ENCODE assay signal across 25 cellular contexts in genomic region chr1:236103059-236103458, GRCh38. TPM values are rescaled to one million over a fixed set of nuclear protein-coding genes. Genes with fewer than 3 reads are reported as not detected.
DNase-seq lines count a peak whose midpoint lies in the region; ATAC-seq, FAIRE-seq and TF ChIP-seq lines count a peak whose summit lies in the region.
"Had no signal": no experiment of that assay in that cellular context is flagged by ENCODE, and none has a peak within 500 bp of the region (broad histone marks: within the 10 kb centered on the region; RNA-seq: fewer than 3 reads in every experiment).

No MANE protein-coding gene starts in this region.

- H4K20me1 ChIP-seq in astrocyte (ENCODE audit: insufficient read depth, low read length), result no peaks in the 10 kb centered on the region

- ATAC-seq in HG02678 (IDR thresholded peaks at IDR 0.05; ENCODE audit: unreplicated experiment) (no peak), GM21381 (IDR thresholded peaks at IDR 0.05; ENCODE audit: unreplicated experiment) (no peak)

- FAIRE-seq in astrocyte (lab: Jason Lieb, UNC), result no peak
- FAIRE-seq: colon had no signal

- H3K4me1 ChIP-seq in HUES6 (ENCODE audit: control insufficient read depth, insufficient read depth, low read length), result peaks cover 12% of the 10 kb centered on the region
- no peaks in the 10 kb centered on the region for H3K4me1 ChIP-seq in astrocyte (ENCODE audit: insufficient read depth, low read length)
- H3K4me1 ChIP-seq in neuronal stem cell (ENCODE audit: control insufficient read depth in 2 of 2, insufficient read depth in 1 of 2, low read depth in 1 of 2, low read length in 2 of 2), result peaks cover 2 to 8% of the 10 kb centered on the region in 2 donors
- no peaks in the 10 kb centered on the region for H3K4me1 ChIP-seq in A673 (ENCODE audit: insufficient read depth, low read length, poor library complexity, severe bottlenecking)
- H3K4me1 ChIP-seq: ascending aorta, left lung, parathyroid adenoma had no signal

- H3K27me3 Mint-ChIP-seq in astrocyte (ENCODE audit: low read depth, unreplicated experiment), result peaks cover 6% of the 10 kb centered on the region
- H3K27me3 Mint-ChIP-seq: stimulated activated naive B cell treated with anti-CD40 and anti-IgM and Interleukin-4, amounts not matched to agents 10 μg/mL and 1 μg/mL and 100 μg/mL, for 72 hours; type B pancreatic cell had no signal

- TF ChIP-seq CTCF in astrocyte (IDR thresholded peaks at IDR 0.05; ENCODE audit: insufficient read depth, low read depth, low read length), result no peak
- TF ChIP-seq CTCF in A673 (conservative IDR thresholded peaks at IDR 0.05; ENCODE audit: low read depth, low read length), result no peak

- BruUV-seq in A673 (replicated peaks; lab: Mats Ljungman, UMichigan), result no TSS peak

- no peak overlapping the region for H2BK15ac ChIP-seq in neuronal stem cell (ENCODE audit: low read length)

- H3K4me2 ChIP-seq in astrocyte (ENCODE audit: low read length) (no peak overlapping the region), neuronal stem cell (ENCODE audit: insufficient read depth, low read length, poor library complexity, severe bottlenecking) (no peak overlapping the region)
- H3K4me2 ChIP-seq: hepatocyte, SK-N-SH had no signal

- intact Hi-C loops in A673 (cut with micrococcal nuclease; ENCODE audit: unreplicated experiment), result loop anchor here (2.0 to 10.0 kb wide), 2 partner anchors 428 to 1282 kb away; no protein-coding TSS in a partner anchor

- peaks cover 3% of the 10 kb centered on the region for H3K9me3 Mint-ChIP-seq in astrocyte (ENCODE audit: unreplicated experiment)
- H3K9me3 Mint-ChIP-seq: activated naive CD8-positive, alpha-beta T cell treated with anti-CD3 and anti-CD28 coated beads, Interleukin-2, amount 10 ng/mL, durations not matched to agents 7 days and 5 days; activated T-cell treated with anti-CD3 and anti-CD28 coated beads, Interleukin-2, amount 50 U/mL, for 4 hours; CD4-positive, CD25-positive, alpha-beta regulatory T cell; stimulated activated naive B cell treated with anti-CD40 and anti-IgM and Interleukin-4, amounts not matched to agents 10 μg/mL and 1 μg/mL and 100 μg/mL, for 72 hours; T-helper 1 cell treated with Interleukin-12 subunit alpha and Interleukin-12 subunit beta and Interleukin-4 antibody, amounts not matched to agents 30 μg/mL and 1 μg/mL, for 36 hours; type B pancreatic cell had no signal

- H2AK5ac ChIP-seq in neuronal stem cell (ENCODE audit: low read depth, low read length), result no peak overlapping the region

- no peak overlapping the region for H2BK12ac ChIP-seq in neuronal stem cell (ENCODE audit: low read length)

- no peak overlapping the region for H3K4ac ChIP-seq in neuronal stem cell (ENCODE audit: low read length)

- no peaks in the 10 kb centered on the region for H3K79me2 ChIP-seq in astrocyte (ENCODE audit: insufficient read depth, low read length)
- H3K79me2 ChIP-seq: hepatocyte, parathyroid adenoma had no signal

- no peak overlapping the region for H3K23ac ChIP-seq in neuronal stem cell (ENCODE audit: low read depth, low read length, poor library complexity)

- no peak overlapping the region for H3K14ac ChIP-seq in neuronal stem cell (ENCODE audit: low read length)

- H3K4me1 Mint-ChIP-seq in astrocyte (ENCODE audit: low read depth, unreplicated experiment), result no peaks in the 10 kb centered on the region

- no CpG with 5 or more reads among the region's 7 CpGs for WGBS in neuronal stem cell (ENCODE audit: extremely low coverage in 2 of 2, insufficient read length in 2 of 2, insufficient replicate concordance in 1 of 2), 2 donors

- H3K4me3 Mint-ChIP-seq in astrocyte (ENCODE audit: unreplicated experiment), result no peak overlapping the region
- H3K4me3 Mint-ChIP-seq: activated CD8-positive, alpha-beta memory T cell treated with anti-CD3 and anti-CD28 coated beads, Interleukin-2, amount 10 ng/mL, durations not matched to agents 7 days and 5 days; activated naive CD8-positive, alpha-beta T cell treated with anti-CD3 and anti-CD28 coated beads, Interleukin-2, amount 10 ng/mL, durations not matched to agents 7 days and 5 days; activated T-cell treated with anti-CD3 and anti-CD28 coated beads, Interleukin-2, amount 50 U/mL, for 4 hours; CD4-positive, CD25-positive, alpha-beta regulatory T cell; stimulated activated naive B cell treated with anti-CD40 and anti-IgM and Interleukin-4, amounts not matched to agents 10 μg/mL and 1 μg/mL and 100 μg/mL, for 72 hours; T-helper 1 cell treated with Interleukin-12 subunit alpha and Interleukin-12 subunit beta and Interleukin-4 antibody, amounts not matched to agents 30 μg/mL and 1 μg/mL, for 36 hours had no signal

- CTCF ChIA-PET in A673 (lab: Charles Lee), result no interaction called here

- H4K91ac ChIP-seq in neuronal stem cell (ENCODE audit: low read depth, low read length, poor library complexity), result no peak overlapping the region

- H3K36me3 ChIP-seq in HUES6 (ENCODE audit: control insufficient read depth, insufficient read depth, low read length), result no peaks in the 10 kb centered on the region
- no peaks in the 10 kb centered on the region for H3K36me3 ChIP-seq in astrocyte (ENCODE audit: insufficient read depth, low read length)
- no peaks in the 10 kb centered on the region for H3K36me3 ChIP-seq in neuronal stem cell (replicated peaks in 1 of 2; ENCODE audit: control insufficient read depth in 2 of 2, insufficient read depth in 2 of 2, low read length in 2 of 2)
- no peaks in the 10 kb centered on the region for H3K36me3 ChIP-seq in A673 (ENCODE audit: insufficient read depth, low read length, poor library complexity, severe bottlenecking)
- H3K36me3 ChIP-seq: ascending aorta, cardiac muscle cell, left lung had no signal

- no peak overlapping the region for H2BK120ac ChIP-seq in neuronal stem cell (ENCODE audit: low read depth, low read length)

- DNase-seq in DMS79 treated with DMSO at 0.1 percent for 48 hours (lab: John Stamatoyannopoulos, UW) (peak; percentile 37), DMS79 (lab: John Stamatoyannopoulos, UW) (no peak), astrocyte (ENCODE audit: low read depth) (no peak), neuronal stem cell (ENCODE audit: low spot score) (no peak), A673 (ENCODE audit: low spot score) (no peak)
- DNase-seq: activated gamma-delta T cell, left lung, NCI-H226 had no signal

- H3K27ac Mint-ChIP-seq in astrocyte (ENCODE audit: unreplicated experiment), result no peak overlapping the region
- H3K27ac Mint-ChIP-seq: activated CD8-positive, alpha-beta memory T cell treated with anti-CD3 and anti-CD28 coated beads, Interleukin-2, amount 10 ng/mL, durations not matched to agents 7 days and 5 days; stimulated activated naive B cell treated with anti-CD40 and anti-IgM and Interleukin-4, amounts not matched to agents 10 μg/mL and 1 μg/mL and 100 μg/mL, for 72 hours had no signal

- no peaks in the 10 kb centered on the region for H3K36me3 Mint-ChIP-seq in astrocyte (ENCODE audit: low read depth, unreplicated experiment)
- H3K36me3 Mint-ChIP-seq: activated CD8-positive, alpha-beta memory T cell treated with anti-CD3 and anti-CD28 coated beads, Interleukin-2, amount 10 ng/mL, durations not matched to agents 7 days and 5 days; activated naive CD8-positive, alpha-beta T cell treated with anti-CD3 and anti-CD28 coated beads, Interleukin-2, amount 10 ng/mL, durations not matched to agents 7 days and 5 days; CD4-positive, CD25-positive, alpha-beta regulatory T cell; stimulated activated naive B cell treated with anti-CD40 and anti-IgM and Interleukin-4, amounts not matched to agents 10 μg/mL and 1 μg/mL and 100 μg/mL, for 72 hours; type B pancreatic cell had no signal

- H3K79me1 ChIP-seq in neuronal stem cell (ENCODE audit: low read depth, low read length), result no peaks in the 10 kb centered on the region

- H3K27me3 ChIP-seq in HUES6 (ENCODE audit: control insufficient read depth, insufficient read depth, low read length) (no peaks in the 10 kb centered on the region), astrocyte (ENCODE audit: insufficient read depth, low read length) (no peaks in the 10 kb centered on the region), neuronal stem cell (ENCODE audit: control insufficient read depth in 3 of 3, insufficient read depth in 3 of 3, low read depth in 1 of 3, low read length in 3 of 3) (peaks cover 0 to 2% (median 0%) of the 10 kb centered on the region in 3 experiments), A673 (replicated peaks; ENCODE audit: insufficient read depth, low read depth, low read length, poor library complexity) (no peaks in the 10 kb centered on the region)
- H3K27me3 ChIP-seq: ascending aorta, cardiac muscle cell, hepatocyte had no signal

- H3K9me3 ChIP-seq in HUES6 (ENCODE audit: control insufficient read depth, insufficient read depth, low read depth, low read length) (no peaks in the 10 kb centered on the region), astrocyte (ENCODE audit: insufficient read depth, low read depth, low read length) (peaks cover 3% of the 10 kb centered on the region), neuronal stem cell (replicated peaks in 1 of 2; ENCODE audit: control insufficient read depth in 2 of 2, insufficient read depth in 1 of 2, low read depth in 1 of 2, low read length in 2 of 2) (no peaks in the 10 kb centered on the region), A673 (ENCODE audit: low read depth, low read length, poor library complexity, severe bottlenecking) (no peaks in the 10 kb centered on the region)
- H3K9me3 ChIP-seq: ascending aorta, left lung, SK-N-SH had no signal

- H4K8ac ChIP-seq in neuronal stem cell (ENCODE audit: low read depth, low read length), result no peak overlapping the region

- H3K4me3 ChIP-seq in HUES6 (ENCODE audit: low read depth, low read length) (peak overlapping the region; percentile 15; the same call in 1 of the 2 replicates), astrocyte (ENCODE audit: insufficient read depth, low read depth, low read length) (no peak overlapping the region), neuronal stem cell (ENCODE audit: low read length in 2 of 2) (no peak overlapping the region), A673 (ENCODE audit: low read depth, low read length, poor library complexity, severe bottlenecking) (no peak overlapping the region)
- H3K4me3 ChIP-seq: ascending aorta, cardiac muscle cell, hepatocyte, left lung, skin epidermis had no signal

- H3K9ac ChIP-seq in HUES6 (ENCODE audit: low read length) (no peak overlapping the region), astrocyte (ENCODE audit: low read length) (no peak overlapping the region), neuronal stem cell (ENCODE audit: low read depth, low read length, poor library complexity) (no peak overlapping the region)
- H3K9ac ChIP-seq: parathyroid adenoma, SK-N-SH had no signal

- H3K27ac ChIP-seq in HUES6 (ENCODE audit: low read depth, low read length) (no peak overlapping the region), astrocyte (ENCODE audit: low read depth, low read length) (no peak overlapping the region), neuronal stem cell (replicated peaks; ENCODE audit: low read length) (no peak overlapping the region), A673 (ENCODE audit: low read depth, low read length, poor library complexity, severe bottlenecking) (no peak overlapping the region)
- H3K27ac ChIP-seq: ascending aorta, cardiac muscle cell, hepatocyte, left lung, parathyroid adenoma, skin epidermis had no signal

- H3K18ac ChIP-seq in neuronal stem cell (ENCODE audit: low read length), result no peak overlapping the region

- H2AFZ ChIP-seq in astrocyte (ENCODE audit: low read depth, low read length) (peak overlapping the region; percentile 35), neuronal stem cell (ENCODE audit: low read length) (peak overlapping the region; percentile 59)
- H2AFZ ChIP-seq: hepatocyte, parathyroid adenoma had no signal

- no peak overlapping the region for H2BK5ac ChIP-seq in neuronal stem cell (ENCODE audit: low read length)

- POLR2A ChIA-PET in A673 (lab: Charles Lee; ENCODE audit: low non-redundant PET), result no interaction called here

RNA-seq across cellular contexts. Expression of gene NID1, which starts 38.2 kb away (rescaled TPM):
- total RNA-seq in astrocyte, result 73.0 and 76.8 TPM in 2 replicates
- polyA plus RNA-seq in neuronal stem cell (2013, experiment 1 of 2), result 68.7 TPM
- polyA plus RNA-seq in neuronal stem cell (2013, experiment 2 of 2), result 68.7 TPM
- total RNA-seq in A673 (2021), result 0.64 and 0.66 TPM in 2 replicates
- polyA plus RNA-seq: CD4-positive, CD25-positive, alpha-beta regulatory T cell had no signal

RNA-seq across cellular contexts. Expression of gene GPR137B, which starts 39.3 kb away (rescaled TPM):
- total RNA-seq in astrocyte, result 12.9 and 13.1 TPM in 2 replicates
- polyA plus RNA-seq in neuronal stem cell (2013, experiment 1 of 2), result 7.5 TPM
- polyA plus RNA-seq in neuronal stem cell (2013, experiment 2 of 2), result 7.2 TPM
- 6.4 and 7.1 TPM in 2 replicates for total RNA-seq in A673 (2021)

Comparison
In these comparisons a context has a peak if more than half of its experiments do, and no peak if none do; other contexts are left out.
1. RNA of gene NID1, which starts 38.2 kb away (total RNA-seq): 73.0 to 76.8 TPM in astrocyte; 0.64 to 0.66 TPM in A673; every median in the first group is over 10 times any median in the second.